Comparison of ENCODE assay signal across 8 cellular contexts in genomic region chr10:43396928-43397624, GRCh38. TPM values are rescaled to one million over a fixed set of nuclear protein-coding genes. Genes with fewer than 3 reads are reported as not detected.
A peak's percentile ranks its signal among the peaks of the same experiment; 100 is the strongest.
DNase-seq lines count a peak whose midpoint lies in the region; ATAC-seq lines count a peak whose summit lies in the region.

No MANE protein-coding gene starts in this region.

- in situ Hi-C loops in T47D (cut with HindIII; ENCODE audit: low pct_unique_long_range_greater_than_20kb, low sequenced_read_pairs): no loop called here

- H3K9me3 ChIP-seq in iPS-18c (ENCODE audit: control insufficient read depth, insufficient read depth, low read length) (no peaks in the 10 kb centered on the region), skeletal muscle tissue (ENCODE audit: control insufficient read depth in 3 of 3, low read length in 3 of 3) (no peaks in the 10 kb centered on the region)

- H3K36me3 ChIP-seq in skeletal muscle tissue (ENCODE audit: control insufficient read depth in 3 of 3, insufficient read depth in 3 of 3, low read length in 3 of 3): peaks cover 16 to 23% (median 18%) of the 10 kb centered on the region in 3 donors

- peak overlapping the region; percentile 82 to 85 (median 83) for H3K9ac ChIP-seq in skeletal muscle tissue (ENCODE audit: low read depth in 1 of 3, low read length in 3 of 3)

- ATAC-seq in GM18502 (IDR thresholded peaks at IDR 0.05; ENCODE audit: poor library complexity, unreplicated experiment) (peak; percentile 82), HG02840 (IDR thresholded peaks at IDR 0.05; ENCODE audit: low FRiP score, unreplicated experiment) (peak; percentile 82)

- H3K4me3 ChIP-seq in iPS-18c (ENCODE audit: insufficient read depth, low read depth, low read length): peak overlapping the region; percentile 66
- peak overlapping the region; percentile 71 to 78 (median 76) for H3K4me3 ChIP-seq in skeletal muscle tissue (ENCODE audit: low read length in 3 of 3)

- H3K27me3 ChIP-seq in skeletal muscle tissue (ENCODE audit: control insufficient read depth in 3 of 3, insufficient read depth in 3 of 3, low read length in 3 of 3): no peaks in the 10 kb centered on the region

- H3K27ac ChIP-seq in skeletal muscle tissue (ENCODE audit: low read depth, low read length): peak overlapping the region; percentile 95

- peaks cover 34 to 48% (median 35%) of the 10 kb centered on the region in 3 donors for H3K4me1 ChIP-seq in skeletal muscle tissue (ENCODE audit: control insufficient read depth in 3 of 3, insufficient read depth in 3 of 3, low read length in 3 of 3)

- DNase-seq in NCI-H1694 (lab: John Stamatoyannopoulos, UW) (peak; percentile 33), UCSD-AML1 (lab: John Stamatoyannopoulos, UW; ENCODE audit: unreplicated experiment) (peak; percentile 90), T47D (ENCODE audit: low read depth in 1 of 2, low spot score in 1 of 2) (peak; percentile 89 to 98), GDM1 (lab: John Stamatoyannopoulos, UW) (no peak)

RNA-seq across cellular contexts. Expression of gene HNRNPF, which starts 11.9 kb away (rescaled TPM):
- total RNA-seq in skeletal muscle tissue: 87.2 TPM

RNA-seq across cellular contexts. Expression of gene FXYD4, which starts 25.6 kb away (rescaled TPM):
- not detected for total RNA-seq in skeletal muscle tissue

RNA-seq across cellular contexts. Expression of gene ZNF487, which starts 39.8 kb away (rescaled TPM):
- 8.4 TPM for total RNA-seq in skeletal muscle tissue
